In genomic region chr2:113626616-113627330, GRCh38 we compare ENCODE assay signal across 8 cellular contexts. TPM values are rescaled to one million over a fixed set of nuclear protein-coding genes. Genes with fewer than 3 reads are reported as not detected.
DNase-seq lines count a peak whose midpoint lies in the region; ATAC-seq and TF ChIP-seq lines count a peak whose summit lies in the region.
"Not testable (repeated sequence)": the region's sequence is repeated elsewhere in the genome, so short reads cannot be mapped to it uniquely, and the experiment has no call there.

TSS of gene RABL2A (plus strand) at chr2:113627266. CDS start at chr2:113628607, 1,341 bp downstream.

- H3K27ac Mint-ChIP-seq in activated naive CD4-positive, alpha-beta T cell treated with anti-CD3 and anti-CD28 coated beads, Interleukin-2, amount 10 ng/mL, durations not matched to agents 7 days and 5 days: peak within 1 kb of the TSS; percentile 86

- not testable (repeated sequence) for H3K27me3 Mint-ChIP-seq in activated naive CD4-positive, alpha-beta T cell treated with anti-CD3 and anti-CD28 coated beads, Interleukin-2, amount 10 ng/mL, durations not matched to agents 7 days and 5 days

- not testable (repeated sequence) for TF ChIP-seq CTCF in BJ (IDR thresholded peaks at IDR 0.05; ENCODE audit: insufficient read depth, low read depth, low read length); fibroblast of villous mesenchyme (IDR thresholded peaks at IDR 0.05; ENCODE audit: insufficient read depth, low read depth, low read length)

- DNase-seq in BJ (ENCODE audit: low read depth); SK-N-MC (ENCODE audit: low read depth, low spot score): not testable (repeated sequence)
- DNase-seq in activated naive CD4-positive, alpha-beta T cell treated with anti-CD3 and anti-CD28 coated beads, Interleukin-2, amount 10 ng/mL, durations not matched to agents 7 days and 5 days: peak; percentile 87
- DNase-seq in fibroblast of villous mesenchyme (ENCODE audit: low read depth) (peak; percentile 79), myocyte (ENCODE audit: low read depth) (peak; percentile 78)
- peak; percentile 77 for DNase-seq in stimulated activated CD8-positive, alpha-beta memory T cell treated with anti-CD3 and anti-CD28 coated beads, Interleukin-12 subunit alpha, Interleukin-12 subunit beta, amount 100 ng/mL, for 1 hour (ENCODE audit: low read depth)

- POLR2A ChIA-PET in BJ (lab: Charles Lee): not testable (repeated sequence)

- not testable (repeated sequence) for H3K36me3 ChIP-seq in BJ (ENCODE audit: control insufficient read depth, insufficient read depth, low read length); SK-N-MC (ENCODE audit: insufficient read depth, low read length)

- not testable (repeated sequence) for H3K9me3 Mint-ChIP-seq in activated naive CD4-positive, alpha-beta T cell treated with anti-CD3 and anti-CD28 coated beads, Interleukin-2, amount 10 ng/mL, durations not matched to agents 7 days and 5 days

- peak within 1 kb of the TSS; percentile 85 for H3K4me3 Mint-ChIP-seq in activated naive CD4-positive, alpha-beta T cell treated with anti-CD3 and anti-CD28 coated beads, Interleukin-2, amount 10 ng/mL, durations not matched to agents 7 days and 5 days

- ATAC-seq in GM19397 (IDR thresholded peaks at IDR 0.05; ENCODE audit: unreplicated experiment) (peak; percentile 97), HG03175 (IDR thresholded peaks at IDR 0.05; ENCODE audit: unreplicated experiment) (peak; percentile 95)

- H3K27ac ChIP-seq in SK-N-MC: not testable (repeated sequence)

- H3K27me3 ChIP-seq in BJ (ENCODE audit: control insufficient read depth, insufficient read depth, low read length): not testable (repeated sequence)

- not testable (repeated sequence) for H3K9me3 ChIP-seq in SK-N-MC (ENCODE audit: low read depth, low read length)

- H3K9ac ChIP-seq in SK-N-MC (ENCODE audit: insufficient read length): peak within 1 kb of the TSS; percentile 51

- peak within 1 kb of the TSS; percentile 51 for H3K4me3 ChIP-seq in BJ (ENCODE audit: low read depth, low read length)
- peak within 1 kb of the TSS; percentile 71 for H3K4me3 ChIP-seq in SK-N-MC
- H3K4me3 ChIP-seq in fibroblast of villous mesenchyme (ENCODE audit: low read depth, low read length): peak within 1 kb of the TSS; percentile 57

- not testable (repeated sequence) for H3K36me3 Mint-ChIP-seq in activated naive CD4-positive, alpha-beta T cell treated with anti-CD3 and anti-CD28 coated beads, Interleukin-2, amount 10 ng/mL, durations not matched to agents 7 days and 5 days

- H3K4me1 Mint-ChIP-seq in activated naive CD4-positive, alpha-beta T cell treated with anti-CD3 and anti-CD28 coated beads, Interleukin-2, amount 10 ng/mL, durations not matched to agents 7 days and 5 days: peaks cover 14% of the 10 kb centered on the region

- CTCF ChIA-PET in BJ (lab: Yijun Ruan, JAX); activated naive CD4-positive, alpha-beta T cell treated with anti-CD3 and anti-CD28 coated beads, Interleukin-2, amount 10 ng/mL, durations not matched to agents 7 days and 5 days (lab: Charles Lee): not testable (repeated sequence)

RNA-seq across cellular contexts. Expression of gene RABL2A, which starts in this region (rescaled TPM):
- 10.7 and 13.8 TPM in 2 replicates for polyA plus RNA-seq in BJ (2011; rRNA removed)
- 10.1 and 10.2 TPM in 2 replicates for polyA minus RNA-seq in BJ (2011; rRNA and poly(A)+ RNA removed)
- total RNA-seq in fibroblast of villous mesenchyme: 7.8 and 8.1 TPM in 2 replicates
- total RNA-seq in myocyte: 7.2 and 9.1 TPM in 2 replicates
- polyA plus RNA-seq in myocyte (2012): 18.2 TPM
